1 cellular context compared by ENCODE assay signal in the genomic region with DNA sequence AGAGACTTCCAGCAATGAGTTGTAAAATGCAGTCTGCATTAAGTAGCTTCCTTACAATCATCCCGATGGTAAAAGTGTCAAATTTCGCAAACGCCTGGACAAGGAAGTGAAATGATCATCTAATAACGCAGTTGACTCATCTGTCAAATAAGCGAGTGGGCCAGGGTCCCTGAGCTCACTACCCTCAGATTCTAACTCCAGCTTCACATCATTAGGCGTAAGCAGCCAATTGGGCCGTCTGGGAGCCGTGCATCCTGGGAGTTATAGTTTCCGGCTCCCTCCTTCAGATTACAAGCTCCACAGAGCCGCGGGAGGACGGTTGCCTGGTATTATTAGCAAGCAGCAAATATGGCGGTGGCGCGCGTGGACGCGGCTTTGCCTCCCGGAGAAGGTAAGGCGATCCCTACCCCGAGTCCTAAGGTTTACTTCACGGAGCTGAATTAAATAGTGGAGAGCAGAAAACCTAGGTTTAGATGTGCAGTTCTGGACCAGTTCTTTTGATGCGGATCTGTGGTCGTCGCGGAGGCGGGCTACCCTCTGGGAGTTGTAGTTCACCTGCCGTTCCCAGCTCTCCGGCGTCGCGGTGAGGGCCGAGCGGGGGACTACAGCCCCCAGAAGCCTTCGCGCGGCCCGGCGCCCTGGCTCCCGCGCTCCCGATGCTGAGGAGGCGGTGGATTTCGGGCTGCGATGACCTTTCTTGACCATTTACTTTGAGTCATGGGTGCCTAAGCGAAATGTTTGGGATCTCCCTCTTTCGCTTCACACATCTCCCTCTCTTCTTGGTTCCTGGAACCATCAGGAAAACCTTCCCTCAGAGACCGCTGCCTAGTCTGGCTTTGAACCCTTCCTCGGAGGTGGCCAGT.
TF ChIP-seq lines count a peak whose summit lies in the region.

A gene with protein sequence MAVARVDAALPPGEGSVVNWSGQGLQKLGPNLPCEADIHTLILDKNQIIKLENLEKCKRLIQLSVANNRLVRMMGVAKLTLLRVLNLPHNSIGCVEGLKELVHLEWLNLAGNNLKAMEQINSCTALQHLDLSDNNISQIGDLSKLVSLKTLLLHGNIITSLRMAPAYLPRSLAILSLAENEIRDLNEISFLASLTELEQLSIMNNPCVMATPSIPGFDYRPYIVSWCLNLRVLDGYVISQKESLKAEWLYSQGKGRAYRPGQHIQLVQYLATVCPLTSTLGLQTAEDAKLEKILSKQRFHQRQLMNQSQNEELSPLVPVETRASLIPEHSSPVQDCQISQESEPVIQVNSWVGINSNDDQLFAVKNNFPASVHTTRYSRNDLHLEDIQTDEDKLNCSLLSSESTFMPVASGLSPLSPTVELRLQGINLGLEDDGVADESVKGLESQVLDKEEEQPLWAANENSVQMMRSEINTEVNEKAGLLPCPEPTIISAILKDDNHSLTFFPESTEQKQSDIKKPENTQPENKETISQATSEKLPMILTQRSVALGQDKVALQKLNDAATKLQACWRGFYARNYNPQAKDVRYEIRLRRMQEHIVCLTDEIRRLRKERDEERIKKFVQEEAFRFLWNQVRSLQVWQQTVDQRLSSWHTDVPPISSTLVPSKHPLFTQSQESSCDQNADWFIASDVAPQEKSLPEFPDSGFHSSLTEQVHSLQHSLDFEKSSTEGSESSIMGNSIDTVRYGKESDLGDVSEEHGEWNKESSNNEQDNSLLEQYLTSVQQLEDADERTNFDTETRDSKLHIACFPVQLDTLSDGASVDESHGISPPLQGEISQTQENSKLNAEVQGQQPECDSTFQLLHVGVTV (plus strand): TSS at position 286 of the 863 bp plus-strand sequence. CDS start 63 bp downstream, at position 349.

TF ChIP-seq in HepG2, 621 proteins besides CTCF, POLR2A, EP300 and RAD21 (continued from another document and continues in another):
- TF ChIP-seq, protein P1, sequence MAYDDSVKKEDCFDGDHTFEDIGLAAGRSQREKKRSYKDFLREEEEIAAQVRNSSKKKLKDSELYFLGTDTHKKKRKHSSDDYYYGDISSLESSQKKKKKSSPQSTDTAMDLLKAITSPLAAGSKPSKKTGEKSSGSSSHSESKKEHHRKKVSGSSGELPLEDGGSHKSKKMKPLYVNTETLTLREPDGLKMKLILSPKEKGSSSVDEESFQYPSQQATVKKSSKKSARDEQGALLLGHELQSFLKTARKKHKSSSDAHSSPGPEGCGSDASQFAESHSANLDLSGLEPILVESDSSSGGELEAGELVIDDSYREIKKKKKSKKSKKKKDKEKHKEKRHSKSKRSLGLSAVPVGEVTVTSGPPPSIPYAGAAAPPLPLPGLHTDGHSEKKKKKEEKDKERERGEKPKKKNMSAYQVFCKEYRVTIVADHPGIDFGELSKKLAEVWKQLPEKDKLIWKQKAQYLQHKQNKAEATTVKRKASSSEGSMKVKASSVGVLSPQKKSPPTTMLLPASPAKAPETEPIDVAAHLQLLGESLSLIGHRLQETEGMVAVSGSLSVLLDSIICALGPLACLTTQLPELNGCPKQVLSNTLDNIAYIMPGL (CRISPR knock-in tag; IDR thresholded peaks at IDR 0.05; ENCODE audit: borderline replicate concordance in 1 of 2, low read depth in 1 of 2): peak in 1 of 2 experiments; percentile 84; a peak in 3 of 4 replicates
- TF ChIP-seq, protein P2, sequence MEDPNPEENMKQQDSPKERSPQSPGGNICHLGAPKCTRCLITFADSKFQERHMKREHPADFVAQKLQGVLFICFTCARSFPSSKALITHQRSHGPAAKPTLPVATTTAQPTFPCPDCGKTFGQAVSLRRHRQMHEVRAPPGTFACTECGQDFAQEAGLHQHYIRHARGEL (CRISPR knock-in tag; IDR thresholded peaks at IDR 0.05): no peak
- no peak for TF ChIP-seq SP5 (CRISPR knock-in tag; IDR thresholded peaks at IDR 0.05; ENCODE audit: borderline replicate concordance, low read depth)
- TF ChIP-seq KDM1A (CRISPR knock-in tag; IDR thresholded peaks at IDR 0.05): no peak; the same call in 1 of the 2 replicates
- TF ChIP-seq MXD4 (CRISPR knock-in tag; IDR thresholded peaks at IDR 0.05): peak; percentile 69; the same call in 1 of the 2 replicates
- 0 out of 2 replicates have a peak, but pooled peaks have one; percentile 26 for TF ChIP-seq GATA4 (IDR thresholded peaks at IDR 0.05; ENCODE audit: borderline replicate concordance, low read depth)
- peak; percentile 58 for TF ChIP-seq ZFX (CRISPR knock-in tag; IDR thresholded peaks at IDR 0.05; ENCODE audit: low read depth)
- 0 out of 2 replicates have a peak, but pooled peaks have one; percentile 71 for TF ChIP-seq ZNF670 (CRISPR knock-in tag; IDR thresholded peaks at IDR 0.05; ENCODE audit: borderline replicate concordance)
- TF ChIP-seq, protein P3, sequence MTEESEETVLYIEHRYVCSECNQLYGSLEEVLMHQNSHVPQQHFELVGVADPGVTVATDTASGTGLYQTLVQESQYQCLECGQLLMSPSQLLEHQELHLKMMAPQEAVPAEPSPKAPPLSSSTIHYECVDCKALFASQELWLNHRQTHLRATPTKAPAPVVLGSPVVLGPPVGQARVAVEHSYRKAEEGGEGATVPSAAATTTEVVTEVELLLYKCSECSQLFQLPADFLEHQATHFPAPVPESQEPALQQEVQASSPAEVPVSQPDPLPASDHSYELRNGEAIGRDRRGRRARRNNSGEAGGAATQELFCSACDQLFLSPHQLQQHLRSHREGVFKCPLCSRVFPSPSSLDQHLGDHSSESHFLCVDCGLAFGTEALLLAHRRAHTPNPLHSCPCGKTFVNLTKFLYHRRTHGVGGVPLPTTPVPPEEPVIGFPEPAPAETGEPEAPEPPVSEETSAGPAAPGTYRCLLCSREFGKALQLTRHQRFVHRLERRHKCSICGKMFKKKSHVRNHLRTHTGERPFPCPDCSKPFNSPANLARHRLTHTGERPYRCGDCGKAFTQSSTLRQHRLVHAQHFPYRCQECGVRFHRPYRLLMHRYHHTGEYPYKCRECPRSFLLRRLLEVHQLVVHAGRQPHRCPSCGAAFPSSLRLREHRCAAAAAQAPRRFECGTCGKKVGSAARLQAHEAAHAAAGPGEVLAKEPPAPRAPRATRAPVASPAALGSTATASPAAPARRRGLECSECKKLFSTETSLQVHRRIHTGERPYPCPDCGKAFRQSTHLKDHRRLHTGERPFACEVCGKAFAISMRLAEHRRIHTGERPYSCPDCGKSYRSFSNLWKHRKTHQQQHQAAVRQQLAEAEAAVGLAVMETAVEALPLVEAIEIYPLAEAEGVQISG (CRISPR knock-in tag; IDR thresholded peaks at IDR 0.05): peak; percentile 66
- no peak for TF ChIP-seq FLYWCH1 (CRISPR knock-in tag; IDR thresholded peaks at IDR 0.05)
- TF ChIP-seq GTF3A (CRISPR knock-in tag; conservative IDR thresholded peaks at IDR 0.05): 0 out of 2 replicates have a peak, but pooled peaks have one; percentile 46
- TF ChIP-seq RBFOX2 (IDR thresholded peaks at IDR 0.05; ENCODE audit: low read depth, low read length): 0 out of 2 replicates have a peak, but pooled peaks have one; percentile 36
- no peak for TF ChIP-seq ZNF354B (CRISPR knock-in tag; IDR thresholded peaks at IDR 0.05)
- TF ChIP-seq, protein P4, sequence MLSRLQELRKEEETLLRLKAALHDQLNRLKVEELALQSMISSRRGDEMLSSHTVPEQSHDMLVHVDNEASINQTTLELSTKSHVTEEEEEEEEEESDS (CRISPR knock-in tag; IDR thresholded peaks at IDR 0.05; ENCODE audit: borderline replicate concordance): 0 out of 2 replicates have a peak, but pooled peaks have one; percentile 27
- peak; percentile 46; the same call in 1 of the 2 replicates for TF ChIP-seq KAT8 (CRISPR knock-in tag; IDR thresholded peaks at IDR 0.05)
- peak; percentile 81 for TF ChIP-seq NFYB (CRISPR knock-in tag; IDR thresholded peaks at IDR 0.05)
- TF ChIP-seq SRSF4 (IDR thresholded peaks at IDR 0.05; ENCODE audit: low read depth, low read length, poor library complexity, severe bottlenecking): no peak
- TF ChIP-seq, protein P5, sequence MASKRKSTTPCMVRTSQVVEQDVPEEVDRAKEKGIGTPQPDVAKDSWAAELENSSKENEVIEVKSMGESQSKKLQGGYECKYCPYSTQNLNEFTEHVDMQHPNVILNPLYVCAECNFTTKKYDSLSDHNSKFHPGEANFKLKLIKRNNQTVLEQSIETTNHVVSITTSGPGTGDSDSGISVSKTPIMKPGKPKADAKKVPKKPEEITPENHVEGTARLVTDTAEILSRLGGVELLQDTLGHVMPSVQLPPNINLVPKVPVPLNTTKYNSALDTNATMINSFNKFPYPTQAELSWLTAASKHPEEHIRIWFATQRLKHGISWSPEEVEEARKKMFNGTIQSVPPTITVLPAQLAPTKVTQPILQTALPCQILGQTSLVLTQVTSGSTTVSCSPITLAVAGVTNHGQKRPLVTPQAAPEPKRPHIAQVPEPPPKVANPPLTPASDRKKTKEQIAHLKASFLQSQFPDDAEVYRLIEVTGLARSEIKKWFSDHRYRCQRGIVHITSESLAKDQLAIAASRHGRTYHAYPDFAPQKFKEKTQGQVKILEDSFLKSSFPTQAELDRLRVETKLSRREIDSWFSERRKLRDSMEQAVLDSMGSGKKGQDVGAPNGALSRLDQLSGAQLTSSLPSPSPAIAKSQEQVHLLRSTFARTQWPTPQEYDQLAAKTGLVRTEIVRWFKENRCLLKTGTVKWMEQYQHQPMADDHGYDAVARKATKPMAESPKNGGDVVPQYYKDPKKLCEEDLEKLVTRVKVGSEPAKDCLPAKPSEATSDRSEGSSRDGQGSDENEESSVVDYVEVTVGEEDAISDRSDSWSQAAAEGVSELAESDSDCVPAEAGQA (IDR thresholded peaks at IDR 0.05; ENCODE audit: low read depth): peak; percentile 24; the same call in 1 of the 2 replicates
- TF ChIP-seq, protein P5 (CRISPR knock-in tag; IDR thresholded peaks at IDR 0.05; ENCODE audit: borderline replicate concordance): no peak
- peak; percentile 76 for TF ChIP-seq ELF1 (CRISPR knock-in tag; IDR thresholded peaks at IDR 0.05)
- TF ChIP-seq, protein P6, sequence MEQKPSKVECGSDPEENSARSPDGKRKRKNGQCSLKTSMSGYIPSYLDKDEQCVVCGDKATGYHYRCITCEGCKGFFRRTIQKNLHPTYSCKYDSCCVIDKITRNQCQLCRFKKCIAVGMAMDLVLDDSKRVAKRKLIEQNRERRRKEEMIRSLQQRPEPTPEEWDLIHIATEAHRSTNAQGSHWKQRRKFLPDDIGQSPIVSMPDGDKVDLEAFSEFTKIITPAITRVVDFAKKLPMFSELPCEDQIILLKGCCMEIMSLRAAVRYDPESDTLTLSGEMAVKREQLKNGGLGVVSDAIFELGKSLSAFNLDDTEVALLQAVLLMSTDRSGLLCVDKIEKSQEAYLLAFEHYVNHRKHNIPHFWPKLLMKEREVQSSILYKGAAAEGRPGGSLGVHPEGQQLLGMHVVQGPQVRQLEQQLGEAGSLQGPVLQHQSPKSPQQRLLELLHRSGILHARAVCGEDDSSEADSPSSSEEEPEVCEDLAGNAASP (CRISPR knock-in tag; IDR thresholded peaks at IDR 0.05; ENCODE audit: borderline replicate concordance): no peak
- TF ChIP-seq, protein P7, sequence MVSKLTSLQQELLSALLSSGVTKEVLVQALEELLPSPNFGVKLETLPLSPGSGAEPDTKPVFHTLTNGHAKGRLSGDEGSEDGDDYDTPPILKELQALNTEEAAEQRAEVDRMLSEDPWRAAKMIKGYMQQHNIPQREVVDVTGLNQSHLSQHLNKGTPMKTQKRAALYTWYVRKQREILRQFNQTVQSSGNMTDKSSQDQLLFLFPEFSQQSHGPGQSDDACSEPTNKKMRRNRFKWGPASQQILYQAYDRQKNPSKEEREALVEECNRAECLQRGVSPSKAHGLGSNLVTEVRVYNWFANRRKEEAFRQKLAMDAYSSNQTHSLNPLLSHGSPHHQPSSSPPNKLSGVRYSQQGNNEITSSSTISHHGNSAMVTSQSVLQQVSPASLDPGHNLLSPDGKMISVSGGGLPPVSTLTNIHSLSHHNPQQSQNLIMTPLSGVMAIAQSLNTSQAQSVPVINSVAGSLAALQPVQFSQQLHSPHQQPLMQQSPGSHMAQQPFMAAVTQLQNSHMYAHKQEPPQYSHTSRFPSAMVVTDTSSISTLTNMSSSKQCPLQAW (CRISPR knock-in tag; IDR thresholded peaks at IDR 0.05): peak; percentile 54; the same call in 1 of the 2 replicates
- TF ChIP-seq SRF (IDR thresholded peaks at IDR 0.05; ENCODE audit: low read depth, low read length): no peak
- TF ChIP-seq, protein P8, sequence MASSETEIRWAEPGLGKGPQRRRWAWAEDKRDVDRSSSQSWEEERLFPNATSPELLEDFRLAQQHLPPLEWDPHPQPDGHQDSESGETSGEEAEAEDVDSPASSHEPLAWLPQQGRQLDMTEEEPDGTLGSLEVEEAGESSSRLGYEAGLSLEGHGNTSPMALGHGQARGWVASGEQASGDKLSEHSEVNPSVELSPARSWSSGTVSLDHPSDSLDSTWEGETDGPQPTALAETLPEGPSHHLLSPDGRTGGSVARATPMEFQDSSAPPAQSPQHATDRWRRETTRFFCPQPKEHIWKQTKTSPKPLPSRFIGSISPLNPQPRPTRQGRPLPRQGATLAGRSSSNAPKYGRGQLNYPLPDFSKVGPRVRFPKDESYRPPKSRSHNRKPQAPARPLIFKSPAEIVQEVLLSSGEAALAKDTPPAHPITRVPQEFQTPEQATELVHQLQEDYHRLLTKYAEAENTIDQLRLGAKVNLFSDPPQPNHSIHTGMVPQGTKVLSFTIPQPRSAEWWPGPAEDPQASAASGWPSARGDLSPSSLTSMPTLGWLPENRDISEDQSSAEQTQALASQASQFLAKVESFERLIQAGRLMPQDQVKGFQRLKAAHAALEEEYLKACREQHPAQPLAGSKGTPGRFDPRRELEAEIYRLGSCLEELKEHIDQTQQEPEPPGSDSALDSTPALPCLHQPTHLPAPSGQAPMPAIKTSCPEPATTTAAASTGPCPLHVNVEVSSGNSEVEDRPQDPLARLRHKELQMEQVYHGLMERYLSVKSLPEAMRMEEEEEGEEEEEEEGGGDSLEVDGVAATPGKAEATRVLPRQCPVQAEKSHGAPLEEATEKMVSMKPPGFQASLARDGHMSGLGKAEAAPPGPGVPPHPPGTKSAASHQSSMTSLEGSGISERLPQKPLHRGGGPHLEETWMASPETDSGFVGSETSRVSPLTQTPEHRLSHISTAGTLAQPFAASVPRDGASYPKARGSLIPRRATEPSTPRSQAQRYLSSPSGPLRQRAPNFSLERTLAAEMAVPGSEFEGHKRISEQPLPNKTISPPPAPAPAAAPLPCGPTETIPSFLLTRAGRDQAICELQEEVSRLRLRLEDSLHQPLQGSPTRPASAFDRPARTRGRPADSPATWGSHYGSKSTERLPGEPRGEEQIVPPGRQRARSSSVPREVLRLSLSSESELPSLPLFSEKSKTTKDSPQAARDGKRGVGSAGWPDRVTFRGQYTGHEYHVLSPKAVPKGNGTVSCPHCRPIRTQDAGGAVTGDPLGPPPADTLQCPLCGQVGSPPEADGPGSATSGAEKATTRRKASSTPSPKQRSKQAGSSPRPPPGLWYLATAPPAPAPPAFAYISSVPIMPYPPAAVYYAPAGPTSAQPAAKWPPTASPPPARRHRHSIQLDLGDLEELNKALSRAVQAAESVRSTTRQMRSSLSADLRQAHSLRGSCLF (CRISPR knock-in tag; IDR thresholded peaks at IDR 0.05; ENCODE audit: borderline replicate concordance): no peak
- no peak for TF ChIP-seq ZNF10 (CRISPR knock-in tag; IDR thresholded peaks at IDR 0.05; ENCODE audit: borderline replicate concordance, low read depth)
